In genomic region chr11:7764301-7764700, GRCh38 we compare ENCODE assay signal across 15 cellular contexts. TPM values are rescaled to one million over a fixed set of nuclear protein-coding genes. Genes with fewer than 3 reads are reported as not detected.
"Had no signal": no experiment of that assay in that cellular context is flagged by ENCODE, and none has a peak within 500 bp of the region (broad histone marks: within the 10 kb centered on the region; RNA-seq: fewer than 3 reads in every experiment).

No MANE protein-coding gene starts in this region.

RNA-seq across cellular contexts. Expression of gene OR5P2, which starts 32.4 kb away (rescaled TPM):
- total RNA-seq: activated B cell treated with CpG ODN at 0.5 μM for 24 hours; activated CD4-positive, alpha-beta memory T cell treated with anti-CD3 and anti-CD28 coated beads for 36 hours; activated CD4-positive, alpha-beta memory T cell treated with anti-CD3 and anti-CD28 coated beads, Interleukin-2, amount 10 ng/mL, durations not matched to agents 7 days and 5 days; activated CD4-positive, alpha-beta T cell treated with anti-CD3 and anti-CD28 coated beads for 36 hours; activated CD4-positive, alpha-beta T cell treated with anti-CD3 and anti-CD28 coated beads, Interleukin-2, amount 10 ng/mL, durations not matched to agents 24 days and 14 days; activated CD4-positive, alpha-beta T cell treated with anti-CD3 and anti-CD28 coated beads, Interleukin-2, amount 10 ng/mL, durations not matched to agents 7 days and 5 days; activated CD8-positive, alpha-beta memory T cell treated with anti-CD3 and anti-CD28 coated beads for 36 hours; activated CD8-positive, alpha-beta memory T cell treated with anti-CD3 and anti-CD28 coated beads, Interleukin-2, amount 10 ng/mL, durations not matched to agents 7 days and 5 days; activated CD8-positive, alpha-beta T cell treated with anti-CD3 and anti-CD28 coated beads for 36 hours; activated CD8-positive, alpha-beta T cell treated with anti-CD3 and anti-CD28 coated beads, Interleukin-2, amount 10 ng/mL, durations not matched to agents 7 days and 5 days; T-cell; T-helper 1 cell treated with Interleukin-12 subunit alpha and Interleukin-12 subunit beta and Interleukin-4 antibody, amounts not matched to agents 30 ng/mL and 1 ng/mL, for 36 hours; T-helper 17 cell; T-helper 2 cell treated with Interferon-gamma antibody and Interleukin-4, amounts not matched to agents 100 ng/mL and 5 ng/mL, for 36 hours; WTC11 had no signal

RNA-seq across cellular contexts. Expression of gene OVCH2, which starts 58.0 kb away (rescaled TPM):
- total RNA-seq: activated B cell treated with CpG ODN at 0.5 μM for 24 hours; activated CD4-positive, alpha-beta memory T cell treated with anti-CD3 and anti-CD28 coated beads for 36 hours; activated CD4-positive, alpha-beta memory T cell treated with anti-CD3 and anti-CD28 coated beads, Interleukin-2, amount 10 ng/mL, durations not matched to agents 7 days and 5 days; activated CD4-positive, alpha-beta T cell treated with anti-CD3 and anti-CD28 coated beads for 36 hours; activated CD4-positive, alpha-beta T cell treated with anti-CD3 and anti-CD28 coated beads, Interleukin-2, amount 10 ng/mL, durations not matched to agents 24 days and 14 days; activated CD4-positive, alpha-beta T cell treated with anti-CD3 and anti-CD28 coated beads, Interleukin-2, amount 10 ng/mL, durations not matched to agents 7 days and 5 days; activated CD8-positive, alpha-beta memory T cell treated with anti-CD3 and anti-CD28 coated beads for 36 hours; activated CD8-positive, alpha-beta memory T cell treated with anti-CD3 and anti-CD28 coated beads, Interleukin-2, amount 10 ng/mL, durations not matched to agents 7 days and 5 days; activated CD8-positive, alpha-beta T cell treated with anti-CD3 and anti-CD28 coated beads for 36 hours; activated CD8-positive, alpha-beta T cell treated with anti-CD3 and anti-CD28 coated beads, Interleukin-2, amount 10 ng/mL, durations not matched to agents 7 days and 5 days; T-cell; T-helper 1 cell treated with Interleukin-12 subunit alpha and Interleukin-12 subunit beta and Interleukin-4 antibody, amounts not matched to agents 30 ng/mL and 1 ng/mL, for 36 hours; T-helper 17 cell; T-helper 2 cell treated with Interferon-gamma antibody and Interleukin-4, amounts not matched to agents 100 ng/mL and 5 ng/mL, for 36 hours had no signal
